29 cellular contexts compared by ENCODE assay signal in genomic region chr11:67199751-67200150, GRCh38.
"Had no signal": no experiment of that assay in that cellular context is flagged by ENCODE, and none has a peak within 500 bp of the region (broad histone marks: within the 10 kb centered on the region; RNA-seq: fewer than 3 reads in every experiment).

No MANE protein-coding gene starts in this region.

- H3K4me1 ChIP-seq: adrenal gland, body of pancreas, gastrocnemius medialis had no signal

- H3K27ac ChIP-seq: adrenal gland, body of pancreas, colonic mucosa, gastrocnemius medialis, heart left ventricle had no signal

- H3K4me1 Mint-ChIP-seq: activated naive CD4-positive, alpha-beta T cell treated with anti-CD3 and anti-CD28 coated beads, Interleukin-2, amount 50 U/mL, for 24 hours; activated naive CD8-positive, alpha-beta T cell treated with anti-CD3 and anti-CD28 coated beads, Interleukin-2, amount 50 U/mL, for 24 hours had no signal

- H3K27me3 Mint-ChIP-seq: activated CD4-positive, alpha-beta memory T cell treated with anti-CD3 and anti-CD28 coated beads, Interleukin-2, amount 10 ng/mL, durations not matched to agents 7 days and 5 days; activated CD4-positive, alpha-beta T cell treated with anti-CD3 and anti-CD28 coated beads, Interleukin-2, amount 10 ng/mL, durations not matched to agents 7 days and 5 days; activated naive CD4-positive, alpha-beta T cell treated with anti-CD3 and anti-CD28 coated beads, Interleukin-2, amount 50 U/mL, for 24 hours; activated naive CD8-positive, alpha-beta T cell treated with anti-CD3 and anti-CD28 coated beads for 36 hours; activated naive CD8-positive, alpha-beta T cell treated with anti-CD3 and anti-CD28 coated beads, Interleukin-2, amount 50 U/mL, for 24 hours had no signal

- H3K4me3 ChIP-seq: adrenal gland, body of pancreas, colonic mucosa, gastrocnemius medialis, heart left ventricle had no signal

- H3K9me3 Mint-ChIP-seq: activated CD4-positive, alpha-beta memory T cell treated with anti-CD3 and anti-CD28 coated beads, Interleukin-2, amount 10 ng/mL, durations not matched to agents 7 days and 5 days; activated CD4-positive, alpha-beta T cell treated with anti-CD3 and anti-CD28 coated beads, Interleukin-2, amount 10 ng/mL, durations not matched to agents 7 days and 5 days; activated naive CD4-positive, alpha-beta T cell treated with anti-CD3 and anti-CD28 coated beads, Interleukin-2, amount 50 U/mL, for 24 hours; activated naive CD8-positive, alpha-beta T cell treated with anti-CD3 and anti-CD28 coated beads for 36 hours; activated naive CD8-positive, alpha-beta T cell treated with anti-CD3 and anti-CD28 coated beads, Interleukin-2, amount 50 U/mL, for 24 hours; activated T-helper 1 cell treated with anti-CD3 and anti-CD28 coated beads, Interleukin-12 subunit alpha, Interleukin-12 subunit beta, Interleukin-2, Interleukin-4 antibody, amounts not matched to agents 30 ng/mL and 10 ng/mL and 1 ng/mL, durations not matched to agents 14 hours and 24 hours and 36 hours had no signal

- H3K36me3 ChIP-seq: colonic mucosa had no signal

- H3K9me3 ChIP-seq: adrenal gland, body of pancreas, colonic mucosa, gastrocnemius medialis, heart left ventricle had no signal

- DNase-seq: activated CD4-positive, alpha-beta memory T cell treated with anti-CD3 and anti-CD28 coated beads, Interleukin-2, amount 10 ng/mL, durations not matched to agents 7 days and 5 days; activated CD4-positive, alpha-beta T cell treated with anti-CD3 and anti-CD28 coated beads for 1 hour; activated CD4-positive, alpha-beta T cell treated with anti-CD3 and anti-CD28 coated beads for 4 hours; activated CD4-positive, alpha-beta T cell treated with anti-CD3 and anti-CD28 coated beads, Interleukin-2, amount 10 ng/mL, durations not matched to agents 7 days and 5 days; activated CD4-positive, alpha-beta T cell treated with anti-CD3 and anti-CD28 coated beads, Interleukin-2, amount 50 U/mL, for 4 hours; activated CD4-positive, CD25-positive, alpha-beta regulatory T cell; activated CD8-positive, alpha-beta memory T cell treated with anti-CD3 and anti-CD28 coated beads, Interleukin-2, amount 50 U/mL, for 48 hours; activated gamma-delta T cell; activated naive CD4-positive, alpha-beta T cell; activated naive CD8-positive, alpha-beta T cell treated with anti-CD3 and anti-CD28 coated beads for 36 hours; activated naive CD8-positive, alpha-beta T cell treated with anti-CD3 and anti-CD28 coated beads, Interleukin-2, amount 50 U/mL, for 24 hours; activated T-cell treated with anti-CD3 and anti-CD28 coated beads for 4 hours; activated T-cell treated with anti-CD3 and anti-CD28 coated beads, Interleukin-2, amount 50 U/mL, for 48 hours; adrenal gland; amygdala; aorta; body of pancreas; central memory CD4-positive, alpha-beta T cell; cerebellar nuclear complex; colonic mucosa; effector CD8-positive, alpha-beta T cell; foreskin fibroblast; gastrocnemius medialis; glutamatergic neuron; heart left ventricle; T-helper 2 cell had no signal

- H3K4me3 Mint-ChIP-seq: activated CD4-positive, alpha-beta memory T cell treated with anti-CD3 and anti-CD28 coated beads, Interleukin-2, amount 10 ng/mL, durations not matched to agents 7 days and 5 days; activated CD4-positive, alpha-beta T cell treated with anti-CD3 and anti-CD28 coated beads, Interleukin-2, amount 10 ng/mL, durations not matched to agents 7 days and 5 days; activated naive CD4-positive, alpha-beta T cell treated with anti-CD3 and anti-CD28 coated beads, Interleukin-2, amount 50 U/mL, for 24 hours; activated naive CD8-positive, alpha-beta T cell treated with anti-CD3 and anti-CD28 coated beads for 36 hours; activated naive CD8-positive, alpha-beta T cell treated with anti-CD3 and anti-CD28 coated beads, Interleukin-2, amount 50 U/mL, for 24 hours; activated T-helper 1 cell treated with anti-CD3 and anti-CD28 coated beads, Interleukin-12 subunit alpha, Interleukin-12 subunit beta, Interleukin-2, Interleukin-4 antibody, amounts not matched to agents 30 ng/mL and 10 ng/mL and 1 ng/mL, durations not matched to agents 14 hours and 24 hours and 36 hours had no signal

- H3K27me3 ChIP-seq: adrenal gland, body of pancreas, colonic mucosa, gastrocnemius medialis, heart left ventricle had no signal

- H3K27ac Mint-ChIP-seq: activated CD4-positive, alpha-beta memory T cell treated with anti-CD3 and anti-CD28 coated beads, Interleukin-2, amount 10 ng/mL, durations not matched to agents 7 days and 5 days; activated CD4-positive, alpha-beta T cell treated with anti-CD3 and anti-CD28 coated beads, Interleukin-2, amount 10 ng/mL, durations not matched to agents 7 days and 5 days; activated naive CD8-positive, alpha-beta T cell treated with anti-CD3 and anti-CD28 coated beads, Interleukin-2, amount 50 U/mL, for 24 hours; activated T-helper 1 cell treated with anti-CD3 and anti-CD28 coated beads, Interleukin-12 subunit alpha, Interleukin-12 subunit beta, Interleukin-2, Interleukin-4 antibody, amounts not matched to agents 30 ng/mL and 10 ng/mL and 1 ng/mL, durations not matched to agents 14 hours and 24 hours and 36 hours had no signal

- ATAC-seq: activated naive CD8-positive, alpha-beta T cell treated with anti-CD3 and anti-CD28 coated beads, Interleukin-2, amount 50 U/mL, for 24 hours; body of pancreas; esophagus mucosa; gastrocnemius medialis; heart left ventricle had no signal
